Comparison of ENCODE assay signal across 22 cellular contexts in the genomic region with DNA sequence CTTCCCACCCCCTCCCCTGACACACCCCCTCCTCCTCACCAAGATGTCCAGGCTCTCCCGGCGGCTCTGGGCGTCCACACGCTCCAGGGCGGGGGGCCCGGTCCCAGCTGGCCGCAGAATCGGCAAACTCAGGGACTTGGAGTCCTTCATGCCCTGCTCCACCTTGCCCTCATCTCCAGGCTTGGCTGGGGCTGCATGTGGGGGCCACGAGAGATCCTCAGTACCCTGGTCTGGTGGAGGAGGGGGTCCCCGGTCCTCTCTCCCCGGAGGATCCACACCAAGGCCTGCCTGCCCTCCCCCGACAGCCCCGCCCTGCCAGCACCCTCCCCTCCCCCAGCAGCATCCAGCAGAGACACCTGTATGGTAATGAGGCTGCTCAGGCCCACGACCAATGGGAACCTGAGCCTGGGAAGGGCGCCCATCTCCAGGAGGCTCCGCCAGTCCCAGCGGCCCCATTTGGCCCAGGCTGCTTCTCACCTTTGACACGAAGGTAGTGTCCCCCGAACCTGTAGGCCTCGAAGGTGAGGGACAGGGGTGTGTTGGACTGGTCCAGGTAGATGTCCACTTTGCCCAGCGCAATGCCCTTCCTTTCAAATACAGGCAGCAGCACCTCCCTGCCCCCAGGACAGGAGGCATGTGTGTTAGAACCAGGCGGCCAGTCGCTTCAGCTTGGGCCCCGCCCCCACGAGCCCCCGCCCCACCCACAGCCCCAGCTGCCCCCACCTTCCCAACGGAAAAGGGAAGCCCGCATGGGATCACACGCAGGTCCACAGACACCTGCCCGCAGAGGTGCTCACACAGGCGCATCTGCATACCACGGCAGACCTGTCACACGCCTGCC. TPM values are rescaled to one million over a fixed set of nuclear protein-coding genes. Genes with fewer than 3 reads are reported as not detected.
A peak's percentile ranks its signal among the peaks of the same experiment; 100 is the strongest.
DNase-seq lines count a peak whose midpoint lies in the region; ATAC-seq and TF ChIP-seq lines count a peak whose summit lies in the region.
"Had no signal": no experiment of that assay in that cellular context is flagged by ENCODE, and none has a peak within 500 bp of the region (broad histone marks: within the 10 kb centered on the region; RNA-seq: fewer than 3 reads in every experiment).

No MANE protein-coding gene starts in this region.

- H3K4me3 ChIP-seq in mucosa of descending colon (no peak overlapping the region), stomach (no peak overlapping the region)

- no peak overlapping the region for H3K27ac ChIP-seq in stomach

- H3K9me3 ChIP-seq in mucosa of descending colon: no peaks in the 10 kb centered on the region
- no peaks in the 10 kb centered on the region for H3K9me3 ChIP-seq in stomach

- no peaks in the 10 kb centered on the region for H3K4me1 Mint-ChIP-seq in activated T-helper 2 cell treated with anti-CD3 and anti-CD28 coated beads, Interferon-gamma antibody, Interleukin-2, Interleukin-4, amounts not matched to agents 10 μg/mL and 5 μg/mL and 100 μg/mL, durations not matched to agents 14 hours and 24 hours and 36 hours (ENCODE audit: low read depth)

- H3K4me3 Mint-ChIP-seq in activated T-helper 2 cell treated with anti-CD3 and anti-CD28 coated beads, Interferon-gamma antibody, Interleukin-2, Interleukin-4, amounts not matched to agents 10 μg/mL and 5 μg/mL and 100 μg/mL, durations not matched to agents 14 hours and 24 hours and 36 hours (ENCODE audit: low read depth): no peak overlapping the region
- H3K4me3 Mint-ChIP-seq: activated CD8-positive, alpha-beta T cell treated with anti-CD3 and anti-CD28 coated beads, Interleukin-2, amount 10 ng/mL, durations not matched to agents 7 days and 5 days; activated naive CD8-positive, alpha-beta T cell treated with anti-CD3 and anti-CD28 coated beads, Interleukin-2, amount 10 ng/mL, durations not matched to agents 7 days and 5 days; brain; dendritic cell treated with granulocyte-macrophage colony-stimulating factor and Interleukin-4, amounts not matched to agents 40 ng/mL and 50 ng/mL, for 4 days; memory B cell had no signal

- intact Hi-C loops in mucosa of descending colon (cut with DNase I, micrococcal nuclease) (no loop called here), stomach (cut with DNase I; ENCODE audit: low total_unique reads) (no loop called here)
- intact Hi-C loops in activated T-helper 2 cell treated with anti-CD3 and anti-CD28 coated beads, Interferon-gamma antibody, Interleukin-2, Interleukin-4, amounts not matched to agents 10 μg/mL and 5 μg/mL and 100 μg/mL, durations not matched to agents 14 hours and 24 hours and 36 hours (cut with micrococcal nuclease): no loop called here

- TF ChIP-seq POLR2A in stomach (IDR thresholded peaks at IDR 0.05): no peak

- ATAC-seq in mucosa of descending colon: peak; percentile 44
- ATAC-seq: activated CD8-positive, alpha-beta T cell treated with anti-CD3 and anti-CD28 coated beads, Interleukin-2, amount 10 ng/mL, durations not matched to agents 7 days and 5 days had no signal

- H3K36me3 Mint-ChIP-seq in activated T-helper 2 cell treated with anti-CD3 and anti-CD28 coated beads, Interferon-gamma antibody, Interleukin-2, Interleukin-4, amounts not matched to agents 10 μg/mL and 5 μg/mL and 100 μg/mL, durations not matched to agents 14 hours and 24 hours and 36 hours (ENCODE audit: low read depth): no peaks in the 10 kb centered on the region
- H3K36me3 Mint-ChIP-seq: activated naive CD8-positive, alpha-beta T cell treated with anti-CD3 and anti-CD28 coated beads, Interleukin-2, amount 10 ng/mL, durations not matched to agents 7 days and 5 days; memory B cell had no signal

- no peak for TF ChIP-seq EP300 in stomach (IDR thresholded peaks at IDR 0.05)

- no peaks in the 10 kb centered on the region for H3K9me3 Mint-ChIP-seq in activated T-helper 2 cell treated with anti-CD3 and anti-CD28 coated beads, Interferon-gamma antibody, Interleukin-2, Interleukin-4, amounts not matched to agents 10 μg/mL and 5 μg/mL and 100 μg/mL, durations not matched to agents 14 hours and 24 hours and 36 hours
- H3K9me3 Mint-ChIP-seq: activated naive CD8-positive, alpha-beta T cell treated with anti-CD3 and anti-CD28 coated beads, Interleukin-2, amount 10 ng/mL, durations not matched to agents 7 days and 5 days; brain; dendritic cell treated with granulocyte-macrophage colony-stimulating factor and Interleukin-4, amounts not matched to agents 40 ng/mL and 50 ng/mL, for 4 days; memory B cell had no signal

- H3K36me3 ChIP-seq in mucosa of descending colon (ENCODE audit: low read depth): no peaks in the 10 kb centered on the region
- peaks cover 3 to 40% (median 28%) of the 10 kb centered on the region in 4 donors for H3K36me3 ChIP-seq in stomach

- peaks cover 43% of the 10 kb centered on the region for H3K4me1 ChIP-seq in mucosa of descending colon (ENCODE audit: low read depth)
- H3K4me1 ChIP-seq in stomach: peaks cover 0 to 22% (median 11%) of the 10 kb centered on the region in 4 donors

- no peaks in the 10 kb centered on the region for H3K27me3 ChIP-seq in stomach

- H3K27ac Mint-ChIP-seq in activated T-helper 2 cell treated with anti-CD3 and anti-CD28 coated beads, Interferon-gamma antibody, Interleukin-2, Interleukin-4, amounts not matched to agents 10 μg/mL and 5 μg/mL and 100 μg/mL, durations not matched to agents 14 hours and 24 hours and 36 hours: no peak overlapping the region
- H3K27ac Mint-ChIP-seq: activated CD8-positive, alpha-beta T cell treated with anti-CD3 and anti-CD28 coated beads, Interleukin-2, amount 10 ng/mL, durations not matched to agents 7 days and 5 days; activated naive CD8-positive, alpha-beta T cell treated with anti-CD3 and anti-CD28 coated beads, Interleukin-2, amount 10 ng/mL, durations not matched to agents 7 days and 5 days; brain; dendritic cell treated with granulocyte-macrophage colony-stimulating factor and Interleukin-4, amounts not matched to agents 40 ng/mL and 50 ng/mL, for 4 days; memory B cell had no signal

- DNase-seq in NCI-H1092 (lab: John Stamatoyannopoulos, UW) (peak; percentile 96), NCI-H2081 treated with DMSO at 0.1 percent for 48 hours (lab: John Stamatoyannopoulos, UW) (peak; percentile 53), NCI-H774 (lab: John Stamatoyannopoulos, UW) (peak; percentile 56), mucosa of descending colon (peak; percentile 74 to 84 (median 75)), ecto neural progenitor cell (ENCODE audit: low spot score) (no peak), stomach (no peak), SW 1271 (lab: John Stamatoyannopoulos, UW) (no peak)
- no peak for DNase-seq in activated T-helper 2 cell treated with anti-CD3 and anti-CD28 coated beads, Interferon-gamma antibody, Interleukin-2, Interleukin-4, amounts not matched to agents 10 μg/mL and 5 μg/mL and 100 μg/mL, durations not matched to agents 14 hours and 24 hours and 36 hours (ENCODE audit: low spot score)
- DNase-seq: activated CD8-positive, alpha-beta T cell treated with anti-CD3 and anti-CD28 coated beads, Interleukin-2, amount 10 ng/mL, durations not matched to agents 7 days and 5 days; activated naive CD8-positive, alpha-beta T cell treated with anti-CD3 and anti-CD28 coated beads, Interleukin-2, amount 10 ng/mL, durations not matched to agents 7 days and 5 days; Calu3; foreskin fibroblast; hippocampal formation; Kasumi-1; NCI-H1930; stimulated activated CD4-positive, alpha-beta T cell treated with anti-CD3 and anti-CD28 coated beads, Interleukin-4, amount 100 ng/mL, for 24 hours had no signal

- no peaks in the 10 kb centered on the region for H3K27me3 Mint-ChIP-seq in activated T-helper 2 cell treated with anti-CD3 and anti-CD28 coated beads, Interferon-gamma antibody, Interleukin-2, Interleukin-4, amounts not matched to agents 10 μg/mL and 5 μg/mL and 100 μg/mL, durations not matched to agents 14 hours and 24 hours and 36 hours (ENCODE audit: low read depth)
- H3K27me3 Mint-ChIP-seq: brain had no signal

- TF ChIP-seq CTCF in mucosa of descending colon (IDR thresholded peaks at IDR 0.05) (no peak), stomach (IDR thresholded peaks at IDR 0.05) (no peak)

- 75 to 86% (median 81%) methylated on average over 13 to 33 of the region's 33 CpGs for WGBS in stomach, 5 donors

RNA-seq across cellular contexts. Expression of gene TNFRSF25, which starts 8.2 kb away (rescaled TPM):
- total RNA-seq in mucosa of descending colon (10 to 100 TPM; 18.3 to 45.1 (median 35.3) TPM), stomach (100 to 1,000 TPM in 1 of 5 donors, 10 to 100 TPM in 2, 1 to 10 TPM in 2; 6.1 to 215 (median 21.4) TPM)
- 10 to 100 TPM in 1 of 3 donors, 1 to 10 TPM in 2; 2.7 to 41.6 (median 2.9) TPM for polyA plus RNA-seq in stomach
- 88.0 and 89.7 TPM in 2 replicates for total RNA-seq in activated T-helper 2 cell treated with anti-CD3 and anti-CD28 coated beads, Interferon-gamma antibody, Interleukin-2, Interleukin-4, amounts not matched to agents 10 μg/mL and 5 μg/mL and 100 μg/mL, durations not matched to agents 14 hours and 24 hours and 36 hours

RNA-seq across cellular contexts. Expression of gene PLEKHG5, which starts 17.3 kb away (rescaled TPM):
- total RNA-seq in mucosa of descending colon (10 to 100 TPM; 20.1 to 32.9 (median 20.2) TPM), stomach (10 to 100 TPM in 2 of 5 donors, 1 to 10 TPM in 3; 4.9 to 58.8 (median 9.8) TPM)
- 1 to 10 TPM; 1.4 to 7.2 (median 1.8) TPM for polyA plus RNA-seq in stomach
- 1.1 and 1.6 TPM in 2 replicates for total RNA-seq in activated T-helper 2 cell treated with anti-CD3 and anti-CD28 coated beads, Interferon-gamma antibody, Interleukin-2, Interleukin-4, amounts not matched to agents 10 μg/mL and 5 μg/mL and 100 μg/mL, durations not matched to agents 14 hours and 24 hours and 36 hours

RNA-seq across cellular contexts. Expression of gene ESPN, which starts 49.6 kb away (rescaled TPM):
- total RNA-seq in mucosa of descending colon: 100 to 1,000 TPM in 2 of 3 donors, 10 to 100 TPM in 1; 65.7 to 137 (median 124) TPM
- 10 to 100 TPM in 1 of 5 donors, 1 to 10 TPM in 2, not detected in 2; 1.8 to 68.4 (median 4.9) TPM for total RNA-seq in stomach
- 10 to 100 TPM in 1 of 3 donors, 1 to 10 TPM in 2; 1.5 to 18.0 (median 4.7) TPM for polyA plus RNA-seq in stomach
- total RNA-seq in activated T-helper 2 cell treated with anti-CD3 and anti-CD28 coated beads, Interferon-gamma antibody, Interleukin-2, Interleukin-4, amounts not matched to agents 10 μg/mL and 5 μg/mL and 100 μg/mL, durations not matched to agents 14 hours and 24 hours and 36 hours: 0.87 and 1.0 TPM in 2 replicates
- total RNA-seq: posterior vena cava had no signal
- polyA plus RNA-seq: neural cell had no signal

RNA-seq across cellular contexts. Expression of gene HES2, which starts 54.5 kb away (rescaled TPM):
- total RNA-seq in mucosa of descending colon (10 to 100 TPM in 2 of 3 donors, 1 to 10 TPM in 1; 8.6 to 23.0 (median 22.4) TPM), stomach (100 to 1,000 TPM in 1 of 5 donors, not detected in 4; 231 TPM)
- 10 to 100 TPM in 1 of 3 donors, not detected in 2; 18.4 TPM for polyA plus RNA-seq in stomach
- total RNA-seq in activated T-helper 2 cell treated with anti-CD3 and anti-CD28 coated beads, Interferon-gamma antibody, Interleukin-2, Interleukin-4, amounts not matched to agents 10 μg/mL and 5 μg/mL and 100 μg/mL, durations not matched to agents 14 hours and 24 hours and 36 hours: 0.21 and 0.51 TPM in 2 replicates
- total RNA-seq: Calu3, skeletal muscle tissue had no signal
- polyA plus RNA-seq: neural cell had no signal

Comparison
In these comparisons a context has a peak if more than half of its experiments do, and no peak if none do; other contexts are left out.
1. DNase-seq: peak in NCI-H1092 (single experiment), NCI-H2081 treated with DMSO at 0.1 percent for 48 hours (single experiment), NCI-H774 (single experiment) and mucosa of descending colon (3 of 3); none in ecto neural progenitor cell (single experiment), stomach (single experiment), SW 1271 (0 of 2) and activated T-helper 2 cell treated with anti-CD3 and anti-CD28 coated beads, Interferon-gamma antibody, Interleukin-2, Interleukin-4, amounts not matched to agents 10 μg/mL and 5 μg/mL and 100 μg/mL, durations not matched to agents 14 hours and 24 hours and 36 hours (single experiment).